Comparison of ENCODE assay signal across 1 cellular context in the genomic region with DNA sequence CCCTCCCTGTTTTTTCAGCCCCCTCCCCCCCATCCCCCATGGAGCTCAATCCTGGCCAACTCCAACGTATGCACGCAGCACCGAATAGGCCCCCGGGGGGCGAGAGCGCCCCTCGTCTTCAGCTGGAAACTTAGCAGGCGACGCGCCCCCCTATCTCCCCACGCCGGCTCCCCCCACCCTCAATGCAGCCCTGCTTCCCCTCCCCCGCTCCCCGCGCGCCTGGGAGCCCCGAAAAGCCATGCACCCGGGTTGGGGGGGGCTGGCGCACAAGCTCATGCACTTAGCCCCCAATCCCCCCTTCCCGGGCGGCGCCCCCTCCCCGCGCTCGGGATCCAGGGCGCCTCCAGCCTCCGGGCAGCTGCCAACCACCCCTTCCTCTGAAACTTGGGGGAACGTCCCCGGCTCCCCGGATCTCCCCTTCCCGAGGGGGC.
TF ChIP-seq lines count a peak whose summit lies in the region.

No MANE protein-coding gene starts in this region.

TF ChIP-seq in A549, 52 proteins besides CTCF, POLR2A, EP300 and RAD21:
- TF ChIP-seq ZNF302 (CRISPR knock-in tag; IDR thresholded peaks at IDR 0.05) = no peak
